31 cellular contexts compared by ENCODE assay signal in the genomic region with DNA sequence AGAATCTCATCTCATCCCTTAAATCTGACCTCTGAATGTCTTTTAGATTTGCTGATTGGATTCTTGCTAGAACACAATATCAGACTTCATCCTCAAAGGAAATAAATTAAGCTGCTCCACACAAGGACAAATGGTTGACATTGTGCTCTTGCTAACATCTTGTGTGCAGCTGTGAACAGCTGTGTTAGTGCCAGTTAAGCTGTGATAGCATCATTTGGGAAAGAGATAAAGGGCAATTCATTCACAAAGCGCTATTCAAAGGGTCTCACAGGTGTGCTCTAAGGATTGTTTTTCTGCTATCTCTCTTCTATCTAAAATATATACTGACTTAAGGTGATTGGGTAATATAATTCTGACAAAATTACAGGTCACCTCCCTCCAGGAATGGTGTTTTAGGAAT.
"Had no signal": no experiment of that assay in that cellular context is flagged by ENCODE, and none has a peak within 500 bp of the region (broad histone marks: within the 10 kb centered on the region; RNA-seq: fewer than 3 reads in every experiment).

No MANE protein-coding gene starts in this region.

- ATAC-seq: activated CD4-positive, alpha-beta T cell treated with anti-CD3 and anti-CD28 coated beads for 36 hours; activated CD8-positive, alpha-beta memory T cell treated with anti-CD3 and anti-CD28 coated beads, Interleukin-2, amount 10 ng/mL, durations not matched to agents 7 days and 5 days; activated CD8-positive, alpha-beta T cell treated with anti-CD3 and anti-CD28 coated beads, Interleukin-2, amount 10 ng/mL, durations not matched to agents 7 days and 5 days; activated naive CD8-positive, alpha-beta T cell treated with anti-CD3 and anti-CD28 coated beads, Interleukin-2, amount 50 U/mL, for 24 hours; body of pancreas; gastroesophageal sphincter had no signal

- H3K4me3 ChIP-seq: adrenal gland, body of pancreas, cardiac muscle cell, colonic mucosa, esophagus squamous epithelium, gastroesophageal sphincter had no signal

- H3K4me1 Mint-ChIP-seq: activated CD4-positive, alpha-beta T cell treated with anti-CD3 and anti-CD28 coated beads for 36 hours; activated CD4-positive, alpha-beta T cell treated with anti-CD3 and anti-CD28 coated beads, Interleukin-2, amount 10 ng/mL, durations not matched to agents 24 days and 14 days; activated CD8-positive, alpha-beta memory T cell treated with anti-CD3 and anti-CD28 coated beads, Interleukin-2, amount 10 ng/mL, durations not matched to agents 7 days and 5 days; activated naive CD4-positive, alpha-beta T cell treated with anti-CD3 and anti-CD28 coated beads, Interleukin-2, amount 50 U/mL, for 24 hours; activated naive CD8-positive, alpha-beta T cell treated with anti-CD3 and anti-CD28 coated beads for 36 hours; activated naive CD8-positive, alpha-beta T cell treated with anti-CD3 and anti-CD28 coated beads, Interleukin-2, amount 50 U/mL, for 24 hours had no signal

- H3K36me3 ChIP-seq: adrenal gland, cardiac muscle cell, colonic mucosa, esophagus squamous epithelium had no signal

- H3K27me3 Mint-ChIP-seq: activated CD4-positive, alpha-beta memory T cell treated with anti-CD3 and anti-CD28 coated beads for 36 hours; activated CD4-positive, alpha-beta T cell treated with anti-CD3 and anti-CD28 coated beads for 36 hours; activated CD4-positive, alpha-beta T cell treated with anti-CD3 and anti-CD28 coated beads, Interleukin-2, amount 10 ng/mL, durations not matched to agents 24 days and 14 days; activated CD8-positive, alpha-beta memory T cell treated with anti-CD3 and anti-CD28 coated beads, Interleukin-2, amount 10 ng/mL, durations not matched to agents 7 days and 5 days; activated naive CD4-positive, alpha-beta T cell treated with anti-CD3 and anti-CD28 coated beads, Interleukin-2, amount 50 U/mL, for 24 hours; activated naive CD8-positive, alpha-beta T cell treated with anti-CD3 and anti-CD28 coated beads for 36 hours; activated naive CD8-positive, alpha-beta T cell treated with anti-CD3 and anti-CD28 coated beads, Interleukin-2, amount 50 U/mL, for 24 hours had no signal

- H3K27me3 ChIP-seq: adrenal gland, body of pancreas, cardiac muscle cell, colonic mucosa, esophagus squamous epithelium, gastroesophageal sphincter had no signal

- H3K27ac Mint-ChIP-seq: activated CD4-positive, alpha-beta memory T cell treated with anti-CD3 and anti-CD28 coated beads for 36 hours; activated CD4-positive, alpha-beta T cell treated with anti-CD3 and anti-CD28 coated beads for 36 hours; activated CD4-positive, alpha-beta T cell treated with anti-CD3 and anti-CD28 coated beads, Interleukin-2, amount 10 ng/mL, durations not matched to agents 24 days and 14 days; activated CD8-positive, alpha-beta memory T cell treated with anti-CD3 and anti-CD28 coated beads, Interleukin-2, amount 10 ng/mL, durations not matched to agents 7 days and 5 days; activated CD8-positive, alpha-beta T cell treated with anti-CD3 and anti-CD28 coated beads, Interleukin-2, amount 10 ng/mL, durations not matched to agents 7 days and 5 days; activated naive CD4-positive, alpha-beta T cell treated with anti-CD3 and anti-CD28 coated beads for 36 hours; activated naive CD4-positive, alpha-beta T cell treated with anti-CD3 and anti-CD28 coated beads, Interleukin-2, amount 50 U/mL, for 24 hours; activated naive CD8-positive, alpha-beta T cell treated with anti-CD3 and anti-CD28 coated beads for 36 hours; activated naive CD8-positive, alpha-beta T cell treated with anti-CD3 and anti-CD28 coated beads, Interleukin-2, amount 50 U/mL, for 24 hours; activated T-helper 1 cell treated with anti-CD3 and anti-CD28 coated beads, Interleukin-12 subunit alpha, Interleukin-12 subunit beta, Interleukin-2, Interleukin-4 antibody, amounts not matched to agents 30 ng/mL and 10 ng/mL and 1 ng/mL, durations not matched to agents 14 hours and 24 hours and 36 hours; activated T-helper 2 cell treated with anti-CD3 and anti-CD28 coated beads, Interferon-gamma antibody, Interleukin-2, Interleukin-4, amounts not matched to agents 10 μg/mL and 5 μg/mL and 100 μg/mL, durations not matched to agents 14 hours and 24 hours and 36 hours had no signal

- H3K9me3 ChIP-seq: body of pancreas, colonic mucosa, gastroesophageal sphincter had no signal

- H3K27ac ChIP-seq: adrenal gland, body of pancreas, cardiac muscle cell, colonic mucosa, epithelial cell of prostate, esophagus squamous epithelium, gastroesophageal sphincter had no signal

- H3K9me3 Mint-ChIP-seq: activated CD4-positive, alpha-beta T cell treated with anti-CD3 and anti-CD28 coated beads, Interleukin-2, amount 10 ng/mL, durations not matched to agents 24 days and 14 days; activated naive CD4-positive, alpha-beta T cell treated with anti-CD3 and anti-CD28 coated beads, Interleukin-2, amount 50 U/mL, for 24 hours; activated naive CD8-positive, alpha-beta T cell treated with anti-CD3 and anti-CD28 coated beads for 36 hours; activated T-helper 2 cell treated with anti-CD3 and anti-CD28 coated beads, Interferon-gamma antibody, Interleukin-2, Interleukin-4, amounts not matched to agents 10 μg/mL and 5 μg/mL and 100 μg/mL, durations not matched to agents 14 hours and 24 hours and 36 hours had no signal

- H3K4me1 ChIP-seq: adrenal gland, body of pancreas, esophagus squamous epithelium, gastroesophageal sphincter had no signal

- DNase-seq: activated CD4-positive, alpha-beta memory T cell treated with anti-CD3 and anti-CD28 coated beads for 36 hours; activated CD4-positive, alpha-beta T cell treated with anti-CD3 and anti-CD28 coated beads for 36 hours; activated CD4-positive, alpha-beta T cell treated with anti-CD3 and anti-CD28 coated beads, Interleukin-2, amount 10 ng/mL, durations not matched to agents 24 days and 14 days; activated CD4-positive, CD25-positive, alpha-beta regulatory T cell; activated CD4-positive, CD25-positive, alpha-beta regulatory T cell treated with anti-CD3 and anti-CD28 coated beads, Interleukin-2, amount 50 U/mL, for 72 hours; activated CD8-positive, alpha-beta memory T cell treated with anti-CD3 and anti-CD28 coated beads, Interleukin-2, amount 10 ng/mL, durations not matched to agents 7 days and 5 days; activated CD8-positive, alpha-beta memory T cell treated with anti-CD3 and anti-CD28 coated beads, Interleukin-2, amount 50 U/mL, for 4 hours; activated CD8-positive, alpha-beta T cell treated with anti-CD3 and anti-CD28 coated beads, Interleukin-2, amount 10 ng/mL, durations not matched to agents 7 days and 5 days; activated effector memory CD4-positive, alpha-beta T cell treated with anti-CD3 and anti-CD28 coated beads, Interleukin-2, amount 50 U/mL, for 16 hours; activated naive CD4-positive, alpha-beta T cell treated with anti-CD3 and anti-CD28 coated beads for 36 hours; activated naive CD8-positive, alpha-beta T cell treated with anti-CD3 and anti-CD28 coated beads for 36 hours; activated naive CD8-positive, alpha-beta T cell treated with anti-CD3 and anti-CD28 coated beads, Interleukin-2, amount 50 U/mL, for 24 hours; activated T-cell treated with anti-CD3 and anti-CD28 coated beads, Interleukin-2, amount 50 U/mL, for 1 hour; activated T-cell treated with anti-CD3 and anti-CD28 coated beads, Interleukin-2, amount 50 U/mL, for 48 hours; adrenal gland; amygdala; aorta; body of pancreas; central memory CD4-positive, alpha-beta T cell; cerebellar nuclear complex; colonic mucosa; effector CD8-positive, alpha-beta T cell; esophagus squamous epithelium; foreskin melanocyte; T-helper 2 cell had no signal

- H3K36me3 Mint-ChIP-seq: activated CD4-positive, alpha-beta memory T cell treated with anti-CD3 and anti-CD28 coated beads for 36 hours; activated CD8-positive, alpha-beta memory T cell treated with anti-CD3 and anti-CD28 coated beads, Interleukin-2, amount 10 ng/mL, durations not matched to agents 7 days and 5 days; activated naive CD4-positive, alpha-beta T cell treated with anti-CD3 and anti-CD28 coated beads, Interleukin-2, amount 50 U/mL, for 24 hours; activated naive CD8-positive, alpha-beta T cell treated with anti-CD3 and anti-CD28 coated beads for 36 hours had no signal

- H3K4me3 Mint-ChIP-seq: activated CD4-positive, alpha-beta memory T cell treated with anti-CD3 and anti-CD28 coated beads for 36 hours; activated CD4-positive, alpha-beta T cell treated with anti-CD3 and anti-CD28 coated beads for 36 hours; activated CD4-positive, alpha-beta T cell treated with anti-CD3 and anti-CD28 coated beads, Interleukin-2, amount 10 ng/mL, durations not matched to agents 24 days and 14 days; activated CD8-positive, alpha-beta memory T cell treated with anti-CD3 and anti-CD28 coated beads, Interleukin-2, amount 10 ng/mL, durations not matched to agents 7 days and 5 days; activated CD8-positive, alpha-beta T cell treated with anti-CD3 and anti-CD28 coated beads, Interleukin-2, amount 10 ng/mL, durations not matched to agents 7 days and 5 days; activated naive CD4-positive, alpha-beta T cell treated with anti-CD3 and anti-CD28 coated beads for 36 hours; activated naive CD4-positive, alpha-beta T cell treated with anti-CD3 and anti-CD28 coated beads, Interleukin-2, amount 50 U/mL, for 24 hours; activated naive CD8-positive, alpha-beta T cell treated with anti-CD3 and anti-CD28 coated beads for 36 hours; activated naive CD8-positive, alpha-beta T cell treated with anti-CD3 and anti-CD28 coated beads, Interleukin-2, amount 50 U/mL, for 24 hours; activated T-helper 1 cell treated with anti-CD3 and anti-CD28 coated beads, Interleukin-12 subunit alpha, Interleukin-12 subunit beta, Interleukin-2, Interleukin-4 antibody, amounts not matched to agents 30 ng/mL and 10 ng/mL and 1 ng/mL, durations not matched to agents 14 hours and 24 hours and 36 hours had no signal
